In genomic region chr1:93851327-93851712, GRCh38 we compare ENCODE assay signal across 24 cellular contexts.
"Had no signal": no experiment of that assay in that cellular context is flagged by ENCODE, and none has a peak within 500 bp of the region (broad histone marks: within the 10 kb centered on the region; RNA-seq: fewer than 3 reads in every experiment).

No MANE protein-coding gene starts in this region.

- H3K27me3 ChIP-seq: adrenal gland, body of pancreas, breast epithelium, cardiac muscle cell, colonic mucosa, esophagus muscularis mucosa, gastroesophageal sphincter, heart right ventricle, hepatocyte had no signal

- DNase-seq: foreskin melanocyte had no signal

- H3K9me3 Mint-ChIP-seq: activated naive CD4-positive, alpha-beta T cell treated with anti-CD3 and anti-CD28 coated beads, Interleukin-2, amount 50 U/mL, for 24 hours; activated naive CD8-positive, alpha-beta T cell treated with anti-CD3 and anti-CD28 coated beads for 36 hours; activated naive CD8-positive, alpha-beta T cell treated with anti-CD3 and anti-CD28 coated beads, Interleukin-2, amount 50 U/mL, for 24 hours; activated T-helper 1 cell treated with anti-CD3 and anti-CD28 coated beads, Interleukin-12 subunit alpha, Interleukin-12 subunit beta, Interleukin-2, Interleukin-4 antibody, amounts not matched to agents 30 ng/mL and 10 ng/mL and 1 ng/mL, durations not matched to agents 14 hours and 24 hours and 36 hours; T-helper 1 cell treated with Interleukin-12 subunit alpha and Interleukin-12 subunit beta and Interleukin-4 antibody, amounts not matched to agents 30 μg/mL and 1 μg/mL, for 36 hours had no signal

- H3K79me2 ChIP-seq: hepatocyte had no signal

- H2AFZ ChIP-seq: hepatocyte had no signal

- H3K27ac ChIP-seq: adrenal gland, body of pancreas, breast epithelium, cardiac muscle cell, colonic mucosa, esophagus muscularis mucosa, gastroesophageal sphincter, heart right ventricle, hepatocyte, WERI-Rb-1 had no signal

- H3K4me3 ChIP-seq: adrenal gland, body of pancreas, breast epithelium, cardiac muscle cell, colonic mucosa, esophagus muscularis mucosa, gastroesophageal sphincter, heart right ventricle, hepatocyte had no signal

- H3K9me3 ChIP-seq: adrenal gland, body of pancreas, breast epithelium, colonic mucosa, esophagus muscularis mucosa, gastroesophageal sphincter had no signal

- H3K36me3 Mint-ChIP-seq: activated CD8-positive, alpha-beta memory T cell treated with anti-CD3 and anti-CD28 coated beads, Interleukin-2, amount 10 ng/mL, durations not matched to agents 7 days and 5 days; activated naive CD4-positive, alpha-beta T cell treated with anti-CD3 and anti-CD28 coated beads, Interleukin-2, amount 50 U/mL, for 24 hours had no signal

- H3K27ac Mint-ChIP-seq: activated B cell treated with CpG ODN at 0.5 μM for 24 hours; activated CD4-positive, alpha-beta memory T cell treated with anti-CD3 and anti-CD28 coated beads for 36 hours; activated CD8-positive, alpha-beta memory T cell treated with anti-CD3 and anti-CD28 coated beads, Interleukin-2, amount 10 ng/mL, durations not matched to agents 7 days and 5 days; activated CD8-positive, alpha-beta T cell treated with anti-CD3 and anti-CD28 coated beads, Interleukin-2, amount 10 ng/mL, durations not matched to agents 7 days and 5 days; activated naive CD4-positive, alpha-beta T cell treated with anti-CD3 and anti-CD28 coated beads for 36 hours; activated naive CD4-positive, alpha-beta T cell treated with anti-CD3 and anti-CD28 coated beads, Interleukin-2, amount 50 U/mL, for 24 hours; activated naive CD8-positive, alpha-beta T cell treated with anti-CD3 and anti-CD28 coated beads for 36 hours; activated naive CD8-positive, alpha-beta T cell treated with anti-CD3 and anti-CD28 coated beads, Interleukin-2, amount 50 U/mL, for 24 hours; activated T-helper 1 cell treated with anti-CD3 and anti-CD28 coated beads, Interleukin-12 subunit alpha, Interleukin-12 subunit beta, Interleukin-2, Interleukin-4 antibody, amounts not matched to agents 30 ng/mL and 10 ng/mL and 1 ng/mL, durations not matched to agents 14 hours and 24 hours and 36 hours; activated T-helper 2 cell treated with anti-CD3 and anti-CD28 coated beads, Interferon-gamma antibody, Interleukin-2, Interleukin-4, amounts not matched to agents 10 μg/mL and 5 μg/mL and 100 μg/mL, durations not matched to agents 14 hours and 24 hours and 36 hours; endodermal cell; T-cell; T-helper 1 cell treated with Interleukin-12 subunit alpha and Interleukin-12 subunit beta and Interleukin-4 antibody, amounts not matched to agents 30 μg/mL and 1 μg/mL, for 36 hours had no signal

- H3K4me2 ChIP-seq: hepatocyte had no signal

- H3K4me1 Mint-ChIP-seq: endodermal cell had no signal

- H3K4me3 Mint-ChIP-seq: activated B cell treated with CpG ODN at 0.5 μM for 24 hours; activated CD4-positive, alpha-beta memory T cell treated with anti-CD3 and anti-CD28 coated beads for 36 hours; activated CD8-positive, alpha-beta memory T cell treated with anti-CD3 and anti-CD28 coated beads, Interleukin-2, amount 10 ng/mL, durations not matched to agents 7 days and 5 days; activated CD8-positive, alpha-beta T cell treated with anti-CD3 and anti-CD28 coated beads, Interleukin-2, amount 10 ng/mL, durations not matched to agents 7 days and 5 days; activated naive CD4-positive, alpha-beta T cell treated with anti-CD3 and anti-CD28 coated beads for 36 hours; activated naive CD4-positive, alpha-beta T cell treated with anti-CD3 and anti-CD28 coated beads, Interleukin-2, amount 50 U/mL, for 24 hours; activated naive CD8-positive, alpha-beta T cell treated with anti-CD3 and anti-CD28 coated beads for 36 hours; activated naive CD8-positive, alpha-beta T cell treated with anti-CD3 and anti-CD28 coated beads, Interleukin-2, amount 50 U/mL, for 24 hours; activated T-helper 1 cell treated with anti-CD3 and anti-CD28 coated beads, Interleukin-12 subunit alpha, Interleukin-12 subunit beta, Interleukin-2, Interleukin-4 antibody, amounts not matched to agents 30 ng/mL and 10 ng/mL and 1 ng/mL, durations not matched to agents 14 hours and 24 hours and 36 hours; endodermal cell; T-cell; T-helper 1 cell treated with Interleukin-12 subunit alpha and Interleukin-12 subunit beta and Interleukin-4 antibody, amounts not matched to agents 30 μg/mL and 1 μg/mL, for 36 hours had no signal
